11 cellular contexts compared by ENCODE assay signal in genomic region chr12:124746649-124747425, GRCh38.
A peak's percentile ranks its signal among the peaks of the same experiment; 100 is the strongest.
DNase-seq lines count a peak whose midpoint lies in the region; ATAC-seq and TF ChIP-seq lines count a peak whose summit lies in the region.
"Had no signal": no experiment of that assay in that cellular context is flagged by ENCODE, and none has a peak within 500 bp of the region (broad histone marks: within the 10 kb centered on the region; RNA-seq: fewer than 3 reads in every experiment).

No MANE protein-coding gene starts in this region.

- H3K27me3 ChIP-seq in WERI-Rb-1 (ENCODE audit: insufficient read depth, low read depth, severe bottlenecking): no peaks in the 10 kb centered on the region
- no peaks in the 10 kb centered on the region for H3K27me3 ChIP-seq in layer of hippocampus (ENCODE audit: control insufficient read depth, insufficient read depth, low read length)
- no peaks in the 10 kb centered on the region for H3K27me3 ChIP-seq in smooth muscle cell (ENCODE audit: low read depth)

- no peak overlapping the region for H3K9ac ChIP-seq in smooth muscle cell (ENCODE audit: low read depth)

- no peak overlapping the region for H2AFZ ChIP-seq in smooth muscle cell (ENCODE audit: low read depth)

- no peaks in the 10 kb centered on the region for H3K9me3 ChIP-seq in WERI-Rb-1 (ENCODE audit: severe bottlenecking)
- no peaks in the 10 kb centered on the region for H3K9me3 ChIP-seq in smooth muscle cell (replicated peaks; ENCODE audit: low read depth)

- H3K4me1 ChIP-seq in smooth muscle cell (ENCODE audit: low read depth): peaks cover 3% of the 10 kb centered on the region

- DNase-seq in Caki2 (ENCODE audit: low read depth) (peak; percentile 59), WERI-Rb-1 (no peak), smooth muscle cell (lab: John Stamatoyannopoulos, UW; ENCODE audit: unreplicated experiment) (no peak), NCI-H446 (lab: John Stamatoyannopoulos, UW) (no peak), GM13977 (ENCODE audit: low spot score) (no peak)
- DNase-seq: activated effector memory CD4-positive, alpha-beta T cell treated with anti-CD3 and anti-CD28 coated beads, Interleukin-2, amount 50 U/mL, for 16 hours; naive B cell; stimulated activated CD4-positive, alpha-beta T cell treated with anti-CD3 and anti-CD28 coated beads, Interleukin-1b, Interleukin-23, amount 100 ng/mL, for 48 hours had no signal

- H3K4me3 ChIP-seq in WERI-Rb-1 (ENCODE audit: low read depth, low read length) (no peak overlapping the region), smooth muscle cell (no peak overlapping the region)

- ATAC-seq in GM18858 (IDR thresholded peaks at IDR 0.05; ENCODE audit: unreplicated experiment) (no peak), GM18502 (IDR thresholded peaks at IDR 0.05; ENCODE audit: poor library complexity, unreplicated experiment) (no peak)

- H3K27ac ChIP-seq in WERI-Rb-1 (peak overlapping the region; percentile 79), layer of hippocampus (ENCODE audit: low read depth, low read length) (peak overlapping the region; percentile 90), smooth muscle cell (ENCODE audit: low read depth) (peak overlapping the region; percentile 72)

- in situ Hi-C loops in Caki2 (cut with HindIII; ENCODE audit: low pct_unique_long_range_greater_than_20kb, low sequenced_read_pairs) (no loop called here), GM13977 (cut with MboI; ENCODE audit: low pct_unique_long_range_greater_than_20kb, low sequenced_read_pairs, unreplicated experiment) (no loop called here)

- H3K79me2 ChIP-seq in smooth muscle cell (ENCODE audit: low read depth): no peaks in the 10 kb centered on the region

- no peak for TF ChIP-seq CTCF in WERI-Rb-1 (IDR thresholded peaks at IDR 0.05; ENCODE audit: low read depth, low read length)
- TF ChIP-seq CTCF in smooth muscle cell (IDR thresholded peaks at IDR 0.05; ENCODE audit: borderline replicate concordance, insufficient read depth, poor library complexity, severe bottlenecking): no peak
- no peak for TF ChIP-seq CTCF in GM13977 (IDR thresholded peaks at IDR 0.05; ENCODE audit: extremely low read depth, insufficient read depth, missing control alignments)

- H3F3A ChIP-seq in smooth muscle cell (ENCODE audit: low read depth): peaks cover 38% of the 10 kb centered on the region

- 96% methylated on average over 10 of the region's 10 CpGs for WGBS in smooth muscle cell (ENCODE audit: low lambda C conversion rate)

- H4K20me1 ChIP-seq in smooth muscle cell (ENCODE audit: low read depth): no peaks in the 10 kb centered on the region

- H3K36me3 ChIP-seq in WERI-Rb-1 (no peaks in the 10 kb centered on the region), smooth muscle cell (ENCODE audit: low read depth) (no peaks in the 10 kb centered on the region)

- H3K4me2 ChIP-seq in smooth muscle cell: no peak overlapping the region
